In the genomic region with DNA sequence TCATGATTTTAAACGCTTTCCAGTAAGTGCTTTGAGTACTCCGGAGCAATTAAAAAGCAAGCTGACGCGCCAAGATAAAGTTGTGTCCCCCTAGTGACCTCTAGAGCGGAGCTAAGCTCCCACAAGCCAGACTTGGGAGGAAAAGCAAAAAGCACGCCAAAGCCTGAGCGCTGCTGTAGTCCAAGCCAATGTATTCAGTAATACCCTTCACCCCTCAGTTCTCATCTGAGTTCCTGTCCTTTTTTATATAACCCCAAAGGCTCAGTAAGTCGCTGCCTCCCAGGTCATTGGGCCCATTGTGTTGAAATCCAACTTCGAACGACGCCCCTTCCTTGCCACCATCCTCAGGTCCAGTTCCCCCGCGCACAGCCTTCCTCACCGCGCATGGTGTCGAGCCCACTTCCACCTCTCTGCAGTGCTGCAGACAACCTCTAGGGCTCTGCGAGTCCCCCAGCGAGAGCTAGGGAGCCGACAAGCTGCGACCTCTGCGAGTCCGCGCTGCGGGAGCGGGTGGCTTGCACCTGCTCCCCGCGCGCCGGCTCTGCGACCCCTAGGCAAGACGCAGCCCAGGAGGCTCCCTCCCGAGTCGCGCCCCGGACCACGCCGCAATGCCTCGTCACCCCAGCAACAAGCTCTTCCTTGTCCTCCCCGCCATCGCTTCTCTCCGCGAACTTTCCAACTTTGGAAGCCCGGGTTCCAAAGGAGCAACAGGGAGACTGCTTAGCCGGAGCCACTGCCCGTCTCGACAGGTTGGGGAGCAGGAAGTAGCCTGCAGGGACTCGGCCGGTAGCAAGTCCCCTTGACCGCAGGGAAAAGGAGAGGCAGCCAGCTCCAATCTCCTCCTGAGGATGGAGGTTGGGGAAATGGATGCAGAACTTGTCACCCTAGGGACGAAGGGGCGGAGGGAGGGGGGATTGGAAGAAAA, we compare ENCODE assay signal across 1 cellular context.
TF ChIP-seq lines count a peak whose summit lies in the region.

No MANE protein-coding gene starts in this region.

TF ChIP-seq in HepG2, 621 proteins besides CTCF, POLR2A, EP300 and RAD21 (continued from another document and continues in another):
- TF ChIP-seq ZNF317 (CRISPR knock-in tag; IDR thresholded peaks at IDR 0.05) (no peak), PTBP1 (IDR thresholded peaks at IDR 0.05; ENCODE audit: low read depth, low read length, poor library complexity, severe bottlenecking) (no peak), ZNF34 (CRISPR knock-in tag; IDR thresholded peaks at IDR 0.05; ENCODE audit: borderline replicate concordance) (no peak), MTF1 (CRISPR knock-in tag; IDR thresholded peaks at IDR 0.05) (no peak), SUZ12 (IDR thresholded peaks at IDR 0.05; ENCODE audit: low read depth, low read length) (no peak), FOXA3 (CRISPR knock-in tag; IDR thresholded peaks at IDR 0.05) (no peak), ZMYM4 (CRISPR knock-in tag; IDR thresholded peaks at IDR 0.05) (peak; percentile 64), ZNF605 (CRISPR knock-in tag; IDR thresholded peaks at IDR 0.05) (no peak), MTF2 (CRISPR knock-in tag; IDR thresholded peaks at IDR 0.05; ENCODE audit: borderline replicate concordance) (peak; percentile 74; the same call in 1 of the 2 replicates), KDM3A (CRISPR knock-in tag; IDR thresholded peaks at IDR 0.05; ENCODE audit: low read depth) (no peak), ZSCAN31 (CRISPR knock-in tag; IDR thresholded peaks at IDR 0.05; ENCODE audit: low read depth) (no peak), ZNF761 (CRISPR knock-in tag; conservative IDR thresholded peaks at IDR 0.05) (no peak), ZNF232 (CRISPR knock-in tag; IDR thresholded peaks at IDR 0.05; ENCODE audit: borderline replicate concordance) (no peak), REXO4 (CRISPR knock-in tag; IDR thresholded peaks at IDR 0.05; ENCODE audit: borderline replicate concordance) (no peak), ZNF644 (CRISPR knock-in tag; IDR thresholded peaks at IDR 0.05; ENCODE audit: low read depth) (no peak), SNAPC5 (CRISPR knock-in tag; IDR thresholded peaks at IDR 0.05; ENCODE audit: borderline replicate concordance) (no peak), ZNF563 (CRISPR knock-in tag; IDR thresholded peaks at IDR 0.05) (no peak), SIX4 (CRISPR knock-in tag; IDR thresholded peaks at IDR 0.05) (no peak), ZNF782 (CRISPR knock-in tag; IDR thresholded peaks at IDR 0.05; ENCODE audit: borderline replicate concordance) (peak; percentile 66; the same call in 1 of the 2 replicates), ZKSCAN5 (CRISPR knock-in tag; IDR thresholded peaks at IDR 0.05) (no peak), MXI1 (IDR thresholded peaks at IDR 0.05; ENCODE audit: borderline replicate concordance, low read depth, low read length) (no peak), ZNF646 (CRISPR knock-in tag; IDR thresholded peaks at IDR 0.05) (no peak), HNRNPK (IDR thresholded peaks at IDR 0.05; ENCODE audit: low read depth, low read length, poor library complexity, severe bottlenecking) (no peak), HNF4A (CRISPR knock-in tag; IDR thresholded peaks at IDR 0.05) (peak; percentile 12; the same call in 1 of the 2 replicates), RELA (CRISPR knock-in tag; IDR thresholded peaks at IDR 0.05) (no peak), GPN1 (CRISPR knock-in tag; IDR thresholded peaks at IDR 0.05; ENCODE audit: borderline replicate concordance) (no peak), TGIF2 (CRISPR knock-in tag; IDR thresholded peaks at IDR 0.05) (no peak), KAT7 (CRISPR knock-in tag; IDR thresholded peaks at IDR 0.05; ENCODE audit: borderline replicate concordance) (0 out of 2 replicates have a peak, but pooled peaks have one; percentile 34), ISX (CRISPR knock-in tag; conservative IDR thresholded peaks at IDR 0.05) (no peak), BRF2 (CRISPR knock-in tag; IDR thresholded peaks at IDR 0.05) (peak; percentile 56; the same call in 1 of the 2 replicates), NR2F2 (IDR thresholded peaks at IDR 0.05; ENCODE audit: borderline replicate concordance, low read depth) (no peak), ZBTB39 (CRISPR knock-in tag; IDR thresholded peaks at IDR 0.05) (0 out of 2 replicates have a peak, but pooled peaks have one; percentile 24), ZNF614 (CRISPR knock-in tag; IDR thresholded peaks at IDR 0.05; ENCODE audit: borderline replicate concordance) (peak; percentile 35; the same call in 1 of the 2 replicates), HCFC1 (IDR thresholded peaks at IDR 0.05; ENCODE audit: low read depth, low read length) (no peak), ZZZ3 (CRISPR knock-in tag; IDR thresholded peaks at IDR 0.05; ENCODE audit: borderline replicate concordance) (no peak), SMC3 (IDR thresholded peaks at IDR 0.05; ENCODE audit: low read length) (no peak), KDM5B (CRISPR knock-in tag; IDR thresholded peaks at IDR 0.05; ENCODE audit: borderline replicate concordance) (no peak), ZNF652 (CRISPR knock-in tag; IDR thresholded peaks at IDR 0.05; ENCODE audit: borderline replicate concordance, low read depth) (no peak), ZNF441 (CRISPR knock-in tag; IDR thresholded peaks at IDR 0.05; ENCODE audit: borderline replicate concordance) (peak; percentile 36; the same call in 1 of the 2 replicates)
- TF ChIP-seq, protein P1, sequence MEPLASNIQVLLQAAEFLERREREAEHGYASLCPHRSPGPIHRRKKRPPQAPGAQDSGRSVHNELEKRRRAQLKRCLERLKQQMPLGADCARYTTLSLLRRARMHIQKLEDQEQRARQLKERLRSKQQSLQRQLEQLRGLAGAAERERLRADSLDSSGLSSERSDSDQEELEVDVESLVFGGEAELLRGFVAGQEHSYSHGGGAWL (CRISPR knock-in tag; IDR thresholded peaks at IDR 0.05), result no peak
- TF ChIP-seq, protein P2, sequence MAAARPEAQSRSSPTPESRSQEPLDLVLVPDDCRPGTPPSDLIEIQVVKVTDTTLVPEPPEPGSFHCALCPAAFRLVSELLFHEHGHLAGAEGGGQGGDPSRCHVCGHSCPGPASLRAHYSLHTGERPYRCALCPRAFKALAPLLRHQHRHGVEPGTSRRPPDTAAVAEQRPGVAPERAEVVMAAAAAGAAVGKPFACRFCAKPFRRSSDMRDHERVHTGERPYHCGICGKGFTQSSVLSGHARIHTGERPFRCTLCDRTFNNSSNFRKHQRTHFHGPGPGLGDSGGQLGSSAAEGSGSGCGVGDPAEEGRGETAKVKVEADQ (CRISPR knock-in tag; IDR thresholded peaks at IDR 0.05; ENCODE audit: borderline replicate concordance), result no peak
- TF ChIP-seq, protein P3, sequence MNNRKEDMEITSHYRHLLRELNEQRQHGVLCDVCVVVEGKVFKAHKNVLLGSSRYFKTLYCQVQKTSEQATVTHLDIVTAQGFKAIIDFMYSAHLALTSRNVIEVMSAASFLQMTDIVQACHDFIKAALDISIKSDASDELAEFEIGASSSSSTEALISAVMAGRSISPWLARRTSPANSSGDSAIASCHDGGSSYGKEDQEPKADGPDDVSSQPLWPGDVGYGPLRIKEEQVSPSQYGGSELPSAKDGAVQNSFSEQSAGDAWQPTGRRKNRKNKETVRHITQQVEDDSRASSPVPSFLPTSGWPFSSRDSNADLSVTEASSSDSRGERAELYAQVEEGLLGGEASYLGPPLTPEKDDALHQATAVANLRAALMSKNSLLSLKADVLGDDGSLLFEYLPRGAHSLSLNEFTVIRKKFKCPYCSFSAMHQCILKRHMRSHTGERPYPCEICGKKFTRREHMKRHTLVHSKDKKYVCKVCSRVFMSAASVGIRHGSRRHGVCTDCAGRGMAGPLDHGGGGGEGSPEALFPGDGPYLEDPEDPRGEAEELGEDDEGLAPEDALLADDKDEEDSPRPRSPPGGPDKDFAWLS (CRISPR knock-in tag; IDR thresholded peaks at IDR 0.05; ENCODE audit: borderline replicate concordance), result no peak
- TF ChIP-seq, protein P4, sequence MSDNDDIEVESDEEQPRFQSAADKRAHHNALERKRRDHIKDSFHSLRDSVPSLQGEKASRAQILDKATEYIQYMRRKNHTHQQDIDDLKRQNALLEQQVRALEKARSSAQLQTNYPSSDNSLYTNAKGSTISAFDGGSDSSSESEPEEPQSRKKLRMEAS (IDR thresholded peaks at IDR 0.05), result peak; percentile 56; the same call in 1 of the 2 replicates
- TF ChIP-seq, protein P5, sequence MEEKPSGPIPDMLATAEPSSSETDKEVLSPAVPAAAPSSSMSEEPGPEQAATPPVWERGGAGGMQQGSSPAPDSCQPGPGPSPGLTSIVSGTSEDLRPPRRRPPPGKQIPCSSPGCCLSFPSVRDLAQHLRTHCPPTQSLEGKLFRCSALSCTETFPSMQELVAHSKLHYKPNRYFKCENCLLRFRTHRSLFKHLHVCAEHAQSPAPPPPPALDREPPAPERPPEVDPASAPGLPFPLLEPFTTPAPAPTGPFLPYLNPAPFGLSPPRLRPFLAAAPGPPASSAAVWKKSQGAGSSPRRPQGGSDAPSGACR (CRISPR knock-in tag; IDR thresholded peaks at IDR 0.05), result 0 out of 2 replicates have a peak, but pooled peaks have one; percentile 38
- TF ChIP-seq, protein P6, sequence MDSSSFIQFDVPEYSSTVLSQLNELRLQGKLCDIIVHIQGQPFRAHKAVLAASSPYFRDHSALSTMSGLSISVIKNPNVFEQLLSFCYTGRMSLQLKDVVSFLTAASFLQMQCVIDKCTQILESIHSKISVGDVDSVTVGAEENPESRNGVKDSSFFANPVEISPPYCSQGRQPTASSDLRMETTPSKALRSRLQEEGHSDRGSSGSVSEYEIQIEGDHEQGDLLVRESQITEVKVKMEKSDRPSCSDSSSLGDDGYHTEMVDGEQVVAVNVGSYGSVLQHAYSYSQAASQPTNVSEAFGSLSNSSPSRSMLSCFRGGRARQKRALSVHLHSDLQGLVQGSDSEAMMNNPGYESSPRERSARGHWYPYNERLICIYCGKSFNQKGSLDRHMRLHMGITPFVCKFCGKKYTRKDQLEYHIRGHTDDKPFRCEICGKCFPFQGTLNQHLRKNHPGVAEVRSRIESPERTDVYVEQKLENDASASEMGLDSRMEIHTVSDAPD (CRISPR knock-in tag; IDR thresholded peaks at IDR 0.05), result no peak
